Comparison of ENCODE assay signal across 12 cellular contexts in the genomic region with DNA sequence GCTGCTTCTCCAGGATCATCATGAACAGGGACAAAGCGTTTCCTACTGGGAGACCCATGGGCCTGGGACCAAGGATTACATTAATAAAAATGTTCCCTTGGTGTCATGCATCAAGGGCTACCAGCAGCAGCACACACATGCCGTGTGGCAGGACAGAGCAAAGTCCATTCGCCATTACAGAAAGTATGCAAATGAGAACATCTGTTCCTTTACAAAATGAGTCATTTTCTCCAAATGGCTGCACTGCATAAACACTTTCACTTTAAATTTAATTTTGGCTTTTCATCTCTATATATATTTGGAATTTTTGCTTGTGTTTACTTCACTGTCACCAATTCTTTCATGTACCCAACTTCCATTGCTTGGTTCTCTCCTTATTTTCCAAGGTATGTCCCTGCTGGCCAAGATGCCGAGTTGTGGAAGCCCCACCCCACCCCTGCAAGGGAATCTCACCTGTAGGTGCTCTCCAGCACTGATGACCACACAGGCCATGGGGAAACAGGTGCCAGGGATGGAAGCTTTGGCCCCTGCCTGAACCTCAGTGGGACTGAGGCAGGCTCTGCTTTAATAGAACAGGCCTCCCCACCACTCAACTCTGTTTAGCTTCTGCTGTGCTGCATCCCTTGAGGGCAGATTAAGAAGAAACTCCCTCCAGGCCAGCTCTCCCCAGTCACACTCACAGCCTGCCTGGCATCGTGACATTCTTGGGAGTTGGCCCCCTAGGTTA. TPM values are rescaled to one million over a fixed set of nuclear protein-coding genes. Genes with fewer than 3 reads are reported as not detected.
DNase-seq lines count a peak whose midpoint lies in the region; ATAC-seq and TF ChIP-seq lines count a peak whose summit lies in the region.
"Had no signal": no experiment of that assay in that cellular context is flagged by ENCODE, and none has a peak within 500 bp of the region (broad histone marks: within the 10 kb centered on the region; RNA-seq: fewer than 3 reads in every experiment).

No MANE protein-coding gene starts in this region.

- no peak overlapping the region for H3K4me3 ChIP-seq in endodermal cell (ENCODE audit: low read length)
- H3K4me3 ChIP-seq: thyroid gland had no signal

- H3K9me3 Mint-ChIP-seq in endodermal cell: peaks cover 9% of the 10 kb centered on the region

- H3K4me3 Mint-ChIP-seq in endodermal cell: no peak overlapping the region

- TF ChIP-seq CTCF in endodermal cell (conservative IDR thresholded peaks at IDR 0.05): no peak

- no peak overlapping the region for H3K27ac ChIP-seq in endodermal cell (ENCODE audit: low read depth, low read length)
- H3K27ac ChIP-seq: thyroid gland, VCaP had no signal

- H3K4me1 Mint-ChIP-seq in endodermal cell: no peaks in the 10 kb centered on the region

- no peak overlapping the region for H3K9ac ChIP-seq in endodermal cell (ENCODE audit: extremely low read depth, low read length, poor library complexity, severe bottlenecking)

- no peak overlapping the region for H3K27ac Mint-ChIP-seq in endodermal cell

- WGBS in endodermal cell (ENCODE audit: insufficient coverage in 1 of 2, insufficient read length in 1 of 2), 2 experiments: 86 to 89% methylated on average over 4 to 5 of the region's 5 CpGs

- H3K36me3 ChIP-seq in endodermal cell (ENCODE audit: control insufficient read depth, insufficient read depth, low read length): no peaks in the 10 kb centered on the region
- H3K36me3 ChIP-seq: thyroid gland had no signal

- peak; percentile 55 for DNase-seq in DMS53 (lab: John Stamatoyannopoulos, UW)
- DNase-seq in endodermal cell: peak; percentile 27
- DNase-seq in activated gamma-delta T cell treated with Interleukin-2 at 50 U/mL for 16 hours: no peak
- DNase-seq in middle frontal gyrus (ENCODE audit: extremely low spot score, low spot score): no peak
- DNase-seq in stimulated activated CD4-positive, alpha-beta T cell treated with anti-CD3 and anti-CD28 coated beads, Interleukin-2, amount 100 ng/mL, for 24 hours: no peak
- no peak for DNase-seq in SIG-M5 (lab: John Stamatoyannopoulos, UW)
- DNase-seq: Calu3, mammary epithelial cell, thyroid gland had no signal

- no peaks in the 10 kb centered on the region for H3K4me1 ChIP-seq in endodermal cell (ENCODE audit: control insufficient read depth, insufficient read depth, low read length)
- H3K4me1 ChIP-seq: thyroid gland had no signal

- H3K27me3 Mint-ChIP-seq in endodermal cell (ENCODE audit: insufficient read depth): peaks cover 29% of the 10 kb centered on the region

- ATAC-seq in GM18909 (IDR thresholded peaks at IDR 0.05; ENCODE audit: poor library complexity, unreplicated experiment) (peak; percentile 75), HG03196 (IDR thresholded peaks at IDR 0.05; ENCODE audit: unreplicated experiment) (peak; percentile 70)

- no peaks in the 10 kb centered on the region for H3K27me3 ChIP-seq in endodermal cell (ENCODE audit: control insufficient read depth, insufficient read depth, low read length, poor library complexity, severe bottlenecking)
- H3K27me3 ChIP-seq: thyroid gland had no signal

- peaks cover 6% of the 10 kb centered on the region for H3K9me3 ChIP-seq in endodermal cell (ENCODE audit: control insufficient read depth, low read length)
- H3K9me3 ChIP-seq: thyroid gland had no signal

- no peaks in the 10 kb centered on the region for H3K36me3 Mint-ChIP-seq in endodermal cell (ENCODE audit: low read depth)

RNA-seq across cellular contexts. Expression of a gene that starts 15.6 kb away (rescaled TPM):
- total RNA-seq in endodermal cell: 10 to 100 TPM; 16.7 to 17.9 TPM
- polyA plus RNA-seq in endodermal cell (2013, experiment 1 of 2): 26.0 TPM
- 28.0 TPM for polyA plus RNA-seq in endodermal cell (2013, experiment 2 of 2)

Comparison
In these comparisons a context has a peak if more than half of its experiments do, and no peak if none do; other contexts are left out.
1. DNase-seq: peak in DMS53 (single experiment) and endodermal cell (single experiment); none in activated gamma-delta T cell treated with Interleukin-2 at 50 U/mL for 16 hours (single experiment), middle frontal gyrus (single experiment), stimulated activated CD4-positive, alpha-beta T cell treated with anti-CD3 and anti-CD28 coated beads, Interleukin-2, amount 100 ng/mL, for 24 hours (0 of 2) and SIG-M5 (single experiment).